15 cellular contexts compared by ENCODE assay signal in the genomic region with DNA sequence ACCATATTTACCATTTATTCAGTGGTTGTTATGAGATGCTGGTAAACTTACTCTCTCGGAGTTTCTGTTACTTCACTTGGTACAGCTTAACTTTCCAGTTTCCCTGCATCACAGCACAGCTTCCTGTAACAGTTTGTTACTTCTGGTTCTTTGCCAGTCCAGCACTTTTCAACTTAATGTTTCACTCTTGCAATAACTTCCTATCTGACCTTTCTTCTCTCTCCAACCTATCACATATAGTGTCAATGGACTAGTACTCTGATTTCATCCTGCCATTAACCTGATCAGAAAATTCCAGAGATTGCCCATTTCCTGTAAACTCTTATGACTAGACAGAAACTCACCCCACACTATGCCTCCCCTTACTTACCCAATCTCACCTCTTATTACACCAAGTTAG. TPM values are rescaled to one million over a fixed set of nuclear protein-coding genes. Genes with fewer than 3 reads are reported as not detected.
DNase-seq lines count a peak whose midpoint lies in the region; ATAC-seq, FAIRE-seq and TF ChIP-seq lines count a peak whose summit lies in the region.
"Had no signal": no experiment of that assay in that cellular context is flagged by ENCODE, and none has a peak within 500 bp of the region (broad histone marks: within the 10 kb centered on the region; RNA-seq: fewer than 3 reads in every experiment).

No MANE protein-coding gene starts in this region.

- intact Hi-C loops in natural killer cell (cut with micrococcal nuclease), result no loop called here

- TF ChIP-seq CTCF in HL-60 (IDR thresholded peaks at IDR 0.05; ENCODE audit: insufficient read depth, low read length) (no peak), fibroblast of the aortic adventitia (IDR thresholded peaks at IDR 0.05; ENCODE audit: insufficient read depth, low read length) (no peak), natural killer cell (IDR thresholded peaks at IDR 0.05) (no peak)

- peaks cover 11 to 35% of the 10 kb centered on the region in 2 donors for H3K27me3 Mint-ChIP-seq in natural killer cell (ENCODE audit: low read depth in 2 of 2)

- no peaks in the 10 kb centered on the region for H3K36me3 Mint-ChIP-seq in natural killer cell

- peaks cover 9 to 11% of the 10 kb centered on the region in 2 donors for H3K4me1 Mint-ChIP-seq in natural killer cell

- DNase-seq in GM18507 (ENCODE audit: extremely low spot score, insufficient read length, low read depth) (no peak), HL-60 (ENCODE audit: low read depth in 1 of 2, low spot score in 1 of 2) (peak in 1 of 2 experiments; percentile 36), fibroblast of the aortic adventitia (ENCODE audit: low read depth) (peak; percentile 28), natural killer cell (no peak), NCI-H1105 treated with DMSO at 0.1 percent for 48 hours (lab: John Stamatoyannopoulos, UW) (no peak), occipital lobe (lab: John Stamatoyannopoulos, UW) (no peak), activated gamma-delta T cell (lab: John Stamatoyannopoulos, UW) (no peak)
- DNase-seq: activated CD4-positive, alpha-beta T cell treated with anti-CD3 and anti-CD28 coated beads for 1 hour; H7; MG63; retina; SJCRH30 had no signal

- FAIRE-seq in GM18507 (lab: Jason Lieb, UNC), result peak; percentile 78

- H3K9me3 Mint-ChIP-seq in natural killer cell, result no peaks in the 10 kb centered on the region
- H3K9me3 Mint-ChIP-seq: activated T-helper 2 cell treated with anti-CD3 and anti-CD28 coated beads, Interferon-gamma antibody, Interleukin-2, Interleukin-4, amounts not matched to agents 10 μg/mL and 5 μg/mL and 100 μg/mL, durations not matched to agents 14 hours and 24 hours and 36 hours had no signal

- H3K4me3 ChIP-seq in HL-60 (replicated peaks; ENCODE audit: insufficient read depth, low read length) (no peak overlapping the region), fibroblast of the aortic adventitia (ENCODE audit: low read depth, low read length) (no peak overlapping the region)
- H3K4me3 ChIP-seq: MG63, SJCRH30, suprapubic skin had no signal

- no peak overlapping the region for H3K4me3 Mint-ChIP-seq in natural killer cell

- peak; percentile 15 for ATAC-seq in GM21528 (IDR thresholded peaks at IDR 0.05; ENCODE audit: low FRiP score, unreplicated experiment)
- no peak for ATAC-seq in natural killer cell

- H3K27ac ChIP-seq in HL-60 (replicated peaks), result peak overlapping the region; percentile 12; the same call in 1 of the 2 replicates
- H3K27ac ChIP-seq: SJCRH30, suprapubic skin had no signal

- H3K27ac Mint-ChIP-seq in natural killer cell, result no peak overlapping the region
- H3K27ac Mint-ChIP-seq: activated T-helper 2 cell treated with anti-CD3 and anti-CD28 coated beads, Interferon-gamma antibody, Interleukin-2, Interleukin-4, amounts not matched to agents 10 μg/mL and 5 μg/mL and 100 μg/mL, durations not matched to agents 14 hours and 24 hours and 36 hours had no signal

- H3K27me3 ChIP-seq in HL-60 (ENCODE audit: insufficient read depth, poor library complexity, severe bottlenecking), result no peaks in the 10 kb centered on the region
- H3K27me3 ChIP-seq: MG63, SJCRH30 had no signal

RNA-seq across cellular contexts. Expression of gene ATP11B, which starts 3.9 kb away (rescaled TPM):
- 61.7 and 66.4 TPM in 2 replicates for total RNA-seq in fibroblast of the aortic adventitia (ENCODE audit: low replicate concordance)
- 100 to 1,000 TPM; 157 to 174 (median 172) TPM for total RNA-seq in natural killer cell
- 117 TPM for total RNA-seq in occipital lobe
